8 cellular contexts compared by ENCODE assay signal in the genomic region with DNA sequence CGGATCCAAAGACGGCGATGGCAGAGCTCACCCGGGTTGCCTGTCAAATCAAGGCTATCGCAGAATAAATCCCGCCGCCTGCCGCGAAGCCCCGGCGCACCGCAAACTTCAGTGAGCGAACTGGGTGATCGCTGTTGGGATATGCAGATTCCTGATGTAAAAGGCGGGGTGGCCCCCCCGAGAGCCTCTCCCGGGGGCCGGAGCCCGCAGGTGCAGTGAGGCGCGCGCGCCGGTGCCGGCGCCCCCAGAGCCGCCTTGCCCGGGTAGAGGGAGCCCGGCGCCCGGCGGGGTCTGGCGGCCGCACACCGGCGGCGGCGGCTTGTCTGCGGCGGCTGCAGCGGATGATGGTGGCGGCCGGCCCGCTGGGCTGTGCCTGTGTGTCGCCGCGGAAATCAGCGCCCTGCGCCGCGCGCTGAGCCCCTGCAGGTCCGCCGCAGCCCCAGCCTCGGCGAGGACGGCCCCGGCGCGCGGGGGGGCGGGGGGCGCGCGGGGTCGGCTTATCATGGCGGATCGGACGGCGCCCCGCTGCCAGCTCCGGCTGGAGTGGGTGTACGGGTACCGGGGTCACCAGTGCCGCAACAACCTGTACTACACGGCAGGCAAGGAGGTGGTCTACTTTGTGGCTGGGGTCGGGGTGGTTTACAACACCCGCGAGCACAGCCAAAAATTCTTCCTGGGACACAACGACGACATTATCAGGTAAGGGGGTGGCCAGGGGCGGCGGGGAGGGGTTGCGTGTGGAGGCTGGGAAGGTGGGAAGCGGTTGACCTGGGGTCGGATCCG. TPM values are rescaled to one million over a fixed set of nuclear protein-coding genes. Genes with fewer than 3 reads are reported as not detected.
DNase-seq lines count a peak whose midpoint lies in the region; ATAC-seq and TF ChIP-seq lines count a peak whose summit lies in the region.

No MANE protein-coding gene starts in this region.

- H3K9me3 Mint-ChIP-seq in activated T-helper 2 cell treated with anti-CD3 and anti-CD28 coated beads, Interferon-gamma antibody, Interleukin-2, Interleukin-4, amounts not matched to agents 10 μg/mL and 5 μg/mL and 100 μg/mL, durations not matched to agents 14 hours and 24 hours and 36 hours, result no peaks in the 10 kb centered on the region
- no peaks in the 10 kb centered on the region for H3K9me3 Mint-ChIP-seq in progenitor cell of endocrine pancreas (ENCODE audit: low read depth)

- H3K4me3 Mint-ChIP-seq in activated T-helper 2 cell treated with anti-CD3 and anti-CD28 coated beads, Interferon-gamma antibody, Interleukin-2, Interleukin-4, amounts not matched to agents 10 μg/mL and 5 μg/mL and 100 μg/mL, durations not matched to agents 14 hours and 24 hours and 36 hours (ENCODE audit: low read depth), result peak overlapping the region; percentile 89
- peak overlapping the region; percentile 82 for H3K4me3 Mint-ChIP-seq in progenitor cell of endocrine pancreas (ENCODE audit: low read depth)

- no peak overlapping the region for H3K27ac Mint-ChIP-seq in activated T-helper 2 cell treated with anti-CD3 and anti-CD28 coated beads, Interferon-gamma antibody, Interleukin-2, Interleukin-4, amounts not matched to agents 10 μg/mL and 5 μg/mL and 100 μg/mL, durations not matched to agents 14 hours and 24 hours and 36 hours
- peak overlapping the region; percentile 67 for H3K27ac Mint-ChIP-seq in progenitor cell of endocrine pancreas

- peaks cover 0 to 36% (median 0%) of the 10 kb centered on the region in 7 donors for H3K27me3 ChIP-seq in heart right ventricle

- H3K9me3 ChIP-seq in heart right ventricle, result no peaks in the 10 kb centered on the region

- peaks cover 17% of the 10 kb centered on the region for H3K4me1 Mint-ChIP-seq in activated T-helper 2 cell treated with anti-CD3 and anti-CD28 coated beads, Interferon-gamma antibody, Interleukin-2, Interleukin-4, amounts not matched to agents 10 μg/mL and 5 μg/mL and 100 μg/mL, durations not matched to agents 14 hours and 24 hours and 36 hours (ENCODE audit: low read depth)
- H3K4me1 Mint-ChIP-seq in progenitor cell of endocrine pancreas (ENCODE audit: low read depth), result peaks cover 6% of the 10 kb centered on the region

- TF ChIP-seq POLR2A in NB4 (IDR thresholded peaks at IDR 0.05; ENCODE audit: extremely low read depth, insufficient read length), result no peak

- TF ChIP-seq CTCF in NB4 (IDR thresholded peaks at IDR 0.05; ENCODE audit: low read depth, low read length) (no peak), heart right ventricle (IDR thresholded peaks at IDR 0.05) (no peak), progenitor cell of endocrine pancreas (IDR thresholded peaks at IDR 0.05; ENCODE audit: unreplicated experiment) (no peak)

- no peak for ATAC-seq in heart right ventricle
- no peak for ATAC-seq in GM19467 (IDR thresholded peaks at IDR 0.05; ENCODE audit: unreplicated experiment)
- ATAC-seq in HG03097 (IDR thresholded peaks at IDR 0.05; ENCODE audit: low FRiP score, unreplicated experiment), result no peak

- WGBS in heart right ventricle, 2 donors, result 2% methylated on average over 73 to 87 of the region's 87 CpGs

- peaks cover 3% of the 10 kb centered on the region for H3K36me3 Mint-ChIP-seq in activated T-helper 2 cell treated with anti-CD3 and anti-CD28 coated beads, Interferon-gamma antibody, Interleukin-2, Interleukin-4, amounts not matched to agents 10 μg/mL and 5 μg/mL and 100 μg/mL, durations not matched to agents 14 hours and 24 hours and 36 hours (ENCODE audit: low read depth)
- H3K36me3 Mint-ChIP-seq in progenitor cell of endocrine pancreas (ENCODE audit: insufficient read depth), result no peaks in the 10 kb centered on the region

- intact Hi-C loops in activated T-helper 2 cell treated with anti-CD3 and anti-CD28 coated beads, Interferon-gamma antibody, Interleukin-2, Interleukin-4, amounts not matched to agents 10 μg/mL and 5 μg/mL and 100 μg/mL, durations not matched to agents 14 hours and 24 hours and 36 hours (cut with micrococcal nuclease), result loop anchor here (5.0 to 10.0 kb wide), 3 partner anchors 290 to 757 kb away; no protein-coding TSS in a partner anchor
- intact Hi-C loops in heart right ventricle (cut with DNase I), result loop anchor here in 6 of 10 donors (5.0 to 10.0 kb wide), 4 partner anchors 110 to 607 kb away; a partner anchor contains a TSS

- H3K4me3 ChIP-seq in NB4 (ENCODE audit: low read depth, low read length) (peak overlapping the region; percentile 71), heart right ventricle (peak overlapping the region; percentile 65 to 93 (median 82))

- H3K4me1 ChIP-seq in heart right ventricle, result peaks cover 0 to 17% (median 9%) of the 10 kb centered on the region in 9 donors

- no peak overlapping the region for H3K27ac ChIP-seq in heart right ventricle

- H3K36me3 ChIP-seq in heart right ventricle, result no peaks in the 10 kb centered on the region

- peak; percentile 71 for DNase-seq in DMS53 (lab: John Stamatoyannopoulos, UW)
- no peak for DNase-seq in DMS53 treated with DMSO at 0.1 percent for 48 hours (lab: John Stamatoyannopoulos, UW; ENCODE audit: unreplicated experiment)
- peak; percentile 55 for DNase-seq in NB4 (ENCODE audit: low read depth)
- no peak for DNase-seq in activated T-helper 2 cell treated with anti-CD3 and anti-CD28 coated beads, Interferon-gamma antibody, Interleukin-2, Interleukin-4, amounts not matched to agents 10 μg/mL and 5 μg/mL and 100 μg/mL, durations not matched to agents 14 hours and 24 hours and 36 hours (ENCODE audit: low spot score)
- DNase-seq in heart right ventricle, result peak in 1 of 2 donors; percentile 30
- peak; percentile 45 for DNase-seq in progenitor cell of endocrine pancreas (ENCODE audit: low spot score, unreplicated experiment)

- H3K27me3 Mint-ChIP-seq in activated T-helper 2 cell treated with anti-CD3 and anti-CD28 coated beads, Interferon-gamma antibody, Interleukin-2, Interleukin-4, amounts not matched to agents 10 μg/mL and 5 μg/mL and 100 μg/mL, durations not matched to agents 14 hours and 24 hours and 36 hours (ENCODE audit: low read depth), result peaks cover 75% of the 10 kb centered on the region
- peaks cover 77% of the 10 kb centered on the region for H3K27me3 Mint-ChIP-seq in progenitor cell of endocrine pancreas

RNA-seq across cellular contexts. Expression of a gene that starts 1.3 kb away (rescaled TPM):
- 0.23 and 0.25 TPM in 2 replicates for total RNA-seq in activated T-helper 2 cell treated with anti-CD3 and anti-CD28 coated beads, Interferon-gamma antibody, Interleukin-2, Interleukin-4, amounts not matched to agents 10 μg/mL and 5 μg/mL and 100 μg/mL, durations not matched to agents 14 hours and 24 hours and 36 hours
- 1 to 10 TPM in 2 of 10 donors, under 1 TPM in 8; 0.12 to 1.5 (median 0.32) TPM for total RNA-seq in heart right ventricle
- under 1 TPM; 0.07 to 0.22 TPM for polyA plus RNA-seq in heart right ventricle
- total RNA-seq in progenitor cell of endocrine pancreas, result 2.6 and 4.0 TPM in 2 replicates

Comparison
In these comparisons a context has a peak if more than half of its experiments do, and no peak if none do; other contexts are left out.
1. DNase-seq: peak in DMS53 (single experiment), NB4 (single experiment) and progenitor cell of endocrine pancreas (single experiment); none in DMS53 treated with DMSO at 0.1 percent for 48 hours (single experiment) and activated T-helper 2 cell treated with anti-CD3 and anti-CD28 coated beads, Interferon-gamma antibody, Interleukin-2, Interleukin-4, amounts not matched to agents 10 μg/mL and 5 μg/mL and 100 μg/mL, durations not matched to agents 14 hours and 24 hours and 36 hours (single experiment).